ENCODE assay signal across 1 cellular context in the genomic region with DNA sequence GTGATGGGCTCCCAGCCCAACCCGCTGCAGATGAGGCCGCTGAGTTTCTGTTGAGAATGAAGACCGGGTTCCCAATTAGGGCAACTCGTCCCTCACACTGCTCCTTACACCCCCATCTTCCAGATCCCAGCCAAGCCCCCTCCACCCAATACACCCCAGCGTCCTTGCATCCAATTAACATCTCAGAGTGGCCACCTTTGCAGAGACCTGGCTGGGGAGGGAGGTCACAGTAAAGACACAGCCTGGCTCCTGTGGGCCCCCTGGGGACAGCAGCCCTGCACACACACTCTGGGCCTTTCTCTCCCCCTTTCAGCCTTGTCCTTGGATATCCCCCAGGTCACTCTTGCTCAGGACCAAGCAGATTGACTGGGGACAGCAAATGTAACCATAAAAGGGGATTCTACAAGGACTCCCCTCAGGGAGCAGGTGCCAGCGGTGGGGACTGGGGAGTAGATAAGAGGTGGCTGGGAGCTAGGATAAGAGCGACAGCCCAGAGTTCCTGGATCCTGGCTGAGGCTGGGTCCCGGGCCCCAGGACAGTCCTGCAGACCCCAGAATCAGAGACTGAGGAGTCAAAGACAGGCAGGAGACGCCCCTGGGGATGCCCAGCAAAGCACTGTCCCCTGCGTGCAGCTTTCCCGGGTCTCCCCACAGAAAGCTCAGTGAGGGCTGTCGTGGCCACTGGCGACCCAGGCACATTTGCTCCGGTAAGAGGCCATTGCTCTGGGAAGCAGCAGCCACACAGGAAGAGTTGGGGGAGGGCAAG.
TF ChIP-seq lines count a peak whose summit lies in the region.

No MANE protein-coding gene starts in this region.

TF ChIP-seq in GM12878, 131 proteins besides CTCF, POLR2A, EP300 and RAD21:
- no peak for TF ChIP-seq POU2F2 (IDR thresholded peaks at IDR 0.05; ENCODE audit: borderline replicate concordance, low read depth, low read length)
- TF ChIP-seq BCL3 (IDR thresholded peaks at IDR 0.05; ENCODE audit: borderline replicate concordance, insufficient read depth, low read depth, low read length, poor library complexity, severe bottlenecking) = no peak
- TF ChIP-seq BMI1 (IDR thresholded peaks at IDR 0.05; ENCODE audit: borderline replicate concordance) = no peak
- no peak for TF ChIP-seq JUNB (IDR thresholded peaks at IDR 0.05)
- no peak for TF ChIP-seq SMC3 (IDR thresholded peaks at IDR 0.05; ENCODE audit: borderline replicate concordance, low read length)
- no peak for TF ChIP-seq MYC (IDR thresholded peaks at IDR 0.05; ENCODE audit: insufficient read depth, insufficient read length, insufficient replicate concordance, low read length, severe bottlenecking)
- TF ChIP-seq ZSCAN29 (IDR thresholded peaks at IDR 0.05) = no peak
- TF ChIP-seq MEF2A (IDR thresholded peaks at IDR 0.05; ENCODE audit: insufficient read depth, low read depth, low read length) = no peak
- TF ChIP-seq PAX8 (IDR thresholded peaks at IDR 0.05) = no peak
- no peak for TF ChIP-seq NFIC (IDR thresholded peaks at IDR 0.05; ENCODE audit: low read depth, low read length)
- no peak for TF ChIP-seq RCOR1 (conservative IDR thresholded peaks at IDR 0.05; ENCODE audit: low read depth, low read length)
- TF ChIP-seq TCF7 (IDR thresholded peaks at IDR 0.05; ENCODE audit: borderline replicate concordance) = no peak
- TF ChIP-seq RUNX3 (IDR thresholded peaks at IDR 0.05; ENCODE audit: low read length) = no peak
- TF ChIP-seq BACH1 (IDR thresholded peaks at IDR 0.05; ENCODE audit: borderline replicate concordance) = no peak
